In genomic region chr3:50259432-50260026, GRCh38 we compare ENCODE assay signal across 8 cellular contexts. TPM values are rescaled to one million over a fixed set of nuclear protein-coding genes. Genes with fewer than 3 reads are reported as not detected.
DNase-seq lines count a peak whose midpoint lies in the region; ATAC-seq and TF ChIP-seq lines count a peak whose summit lies in the region.

No MANE protein-coding gene starts in this region.

- H3K27me3 Mint-ChIP-seq in stimulated activated memory B cell treated with anti-CD40 and anti-IgM and Interleukin-4, amounts not matched to agents 10 μg/mL and 1 μg/mL and 100 μg/mL, for 72 hours = peaks cover 8% of the 10 kb centered on the region

- H3K27ac Mint-ChIP-seq in stimulated activated memory B cell treated with anti-CD40 and anti-IgM and Interleukin-4, amounts not matched to agents 10 μg/mL and 1 μg/mL and 100 μg/mL, for 72 hours = peak overlapping the region; percentile 45

- DNase-seq in heart right ventricle = peak in 1 of 2 donors; percentile 23
- no peak for DNase-seq in Right ventricle myocardium inferior (ENCODE audit: missing footprints)
- no peak for DNase-seq in MM.1S
- no peak for DNase-seq in esophagus muscularis mucosa (ENCODE audit: extremely low spot score)
- no peak for DNase-seq in ureter (ENCODE audit: low spot score)

- H3K9me3 ChIP-seq in heart right ventricle = peaks cover 0 to 7% (median 0%) of the 10 kb centered on the region in 11 donors
- H3K9me3 ChIP-seq in MM.1S (replicated peaks; ENCODE audit: insufficient read depth, low read length) = no peaks in the 10 kb centered on the region
- H3K9me3 ChIP-seq in esophagus muscularis mucosa = no peaks in the 10 kb centered on the region

- WGBS in heart right ventricle, 2 donors = 58 to 60% methylated on average over 18 of the region's 18 CpGs
- WGBS in esophagus muscularis mucosa = 27% methylated on average over 8 of the region's 18 CpGs

- 0 out of 2 replicates have a peak, but pooled peaks cover 6% of the 10 kb centered on the region for H3F3A ChIP-seq in MM.1S (ENCODE audit: insufficient read depth, low read length)

- no peak for TF ChIP-seq EP300 in esophagus muscularis mucosa (IDR thresholded peaks at IDR 0.05)

- H3K36me3 Mint-ChIP-seq in stimulated activated memory B cell treated with anti-CD40 and anti-IgM and Interleukin-4, amounts not matched to agents 10 μg/mL and 1 μg/mL and 100 μg/mL, for 72 hours = peaks cover 34% of the 10 kb centered on the region

- H3K4me3 ChIP-seq in heart right ventricle = peak overlapping the region in 8 of 10 donors; percentile 64 to 80 (median 70)
- H3K4me3 ChIP-seq in MM.1S (ENCODE audit: low read length) = peak overlapping the region; percentile 76; the same call in 1 of the 2 replicates
- H3K4me3 ChIP-seq in esophagus muscularis mucosa = peak overlapping the region; percentile 59 to 69 (median 64)

- H3K79me2 ChIP-seq in MM.1S (ENCODE audit: low read length) = no peaks in the 10 kb centered on the region

- ATAC-seq in heart right ventricle (peak in 3 of 8 donors; percentile 0 to 1 (median 0)), Right ventricle myocardium inferior (no peak), HG02884 (IDR thresholded peaks at IDR 0.05; ENCODE audit: unreplicated experiment) (no peak), HG03196 (IDR thresholded peaks at IDR 0.05; ENCODE audit: unreplicated experiment) (no peak)
- ATAC-seq in stimulated activated memory B cell treated with anti-CD40 and anti-IgM and Interleukin-4, amounts not matched to agents 10 μg/mL and 1 μg/mL and 100 μg/mL, for 72 hours = peak; percentile 17

- no peaks in the 10 kb centered on the region for H3K9me2 ChIP-seq in MM.1S (replicated peaks; ENCODE audit: insufficient read depth, low read length)

- H3K27me3 ChIP-seq in heart right ventricle (no peaks in the 10 kb centered on the region), MM.1S (replicated peaks; ENCODE audit: insufficient read depth, low read length) (no peaks in the 10 kb centered on the region), esophagus muscularis mucosa (no peaks in the 10 kb centered on the region)

- peaks cover 36 to 82% (median 53%) of the 10 kb centered on the region in 9 donors for H3K4me1 ChIP-seq in heart right ventricle
- peaks cover 6% of the 10 kb centered on the region; the same call in 1 of the 2 replicates for H3K4me1 ChIP-seq in MM.1S (ENCODE audit: low read length)
- H3K4me1 ChIP-seq in esophagus muscularis mucosa = peaks cover 64 to 93% (median 88%) of the 10 kb centered on the region in 4 donors

- no peak for TF ChIP-seq POLR2A in esophagus muscularis mucosa (IDR thresholded peaks at IDR 0.05; ENCODE audit: low read depth)

- H3K27ac ChIP-seq in heart right ventricle (peak overlapping the region; percentile 94 to 100 (median 99)), MM.1S (ENCODE audit: low read length) (no peak overlapping the region), esophagus muscularis mucosa (replicated peaks in 1 of 4) (peak overlapping the region; percentile 93 to 100 (median 96))

- H4K20me1 ChIP-seq in MM.1S (ENCODE audit: insufficient read depth, low read length) = no peaks in the 10 kb centered on the region

- H2AFZ ChIP-seq in MM.1S (ENCODE audit: low read length) = 0 out of 2 replicates have a peak overlapping the region, but pooled peaks have one; percentile 22

- peak overlapping the region; percentile 99 for H3K4me2 ChIP-seq in MM.1S (ENCODE audit: low read depth, low read length)

- peaks cover 22% of the 10 kb centered on the region for H3K4me1 Mint-ChIP-seq in stimulated activated memory B cell treated with anti-CD40 and anti-IgM and Interleukin-4, amounts not matched to agents 10 μg/mL and 1 μg/mL and 100 μg/mL, for 72 hours

- TF ChIP-seq CTCF in heart right ventricle (IDR thresholded peaks at IDR 0.05) (no peak), MM.1S (IDR thresholded peaks at IDR 0.05; ENCODE audit: low read length) (no peak), esophagus muscularis mucosa (IDR thresholded peaks at IDR 0.05) (no peak)

- peak overlapping the region; percentile 63 for H3K4me3 Mint-ChIP-seq in stimulated activated memory B cell treated with anti-CD40 and anti-IgM and Interleukin-4, amounts not matched to agents 10 μg/mL and 1 μg/mL and 100 μg/mL, for 72 hours

- no peaks in the 10 kb centered on the region for H3K9me3 Mint-ChIP-seq in stimulated activated memory B cell treated with anti-CD40 and anti-IgM and Interleukin-4, amounts not matched to agents 10 μg/mL and 1 μg/mL and 100 μg/mL, for 72 hours

- intact Hi-C loops in heart right ventricle (cut with DNase I) = loop anchor here in 3 of 10 donors (1.0 to 10.0 kb wide), 3 partner anchors 63 to 65 kb away; partner anchors contain the start of genes HYAL2 (in 2 of the 3) and TUSC2 (in 1 of the 3)
- intact Hi-C loops in Right ventricle myocardium inferior (cut with DNase I) = loop anchor here (1.0 kb wide), 1 partner anchor 65 kb away; no protein-coding TSS in a partner anchor
- intact Hi-C loops in esophagus muscularis mucosa (cut with DNase I) = loop anchor here (2.0 kb wide), 1 partner anchor 13 kb away; no protein-coding TSS in a partner anchor

- H3K9ac ChIP-seq in MM.1S (ENCODE audit: low read length) = peak overlapping the region; percentile 7; the same call in 1 of the 2 replicates

- H3K36me3 ChIP-seq in heart right ventricle (peaks cover 6 to 53% (median 33%) of the 10 kb centered on the region in 9 donors), MM.1S (replicated peaks; ENCODE audit: insufficient read depth, low read length) (peaks cover 8% of the 10 kb centered on the region), esophagus muscularis mucosa (peaks cover 24 to 46% (median 44%) of the 10 kb centered on the region in 4 donors)

RNA-seq across cellular contexts. Expression of gene SEMA3B, which starts 9.4 kb away (rescaled TPM):
- 10 to 100 TPM; 14.9 to 28.8 (median 21.9) TPM for total RNA-seq in heart right ventricle
- polyA plus RNA-seq in heart right ventricle = 10 to 100 TPM; 21.2 to 46.7 TPM
- 19.8 TPM for total RNA-seq in Right ventricle myocardium inferior
- total RNA-seq in esophagus muscularis mucosa = 10 to 100 TPM; 37.4 to 66.6 (median 46.4) TPM
- total RNA-seq in ureter = 18.2 TPM

RNA-seq across cellular contexts. Expression of gene LSMEM2, which starts 19.4 kb away (rescaled TPM):
- total RNA-seq in heart right ventricle (10 to 100 TPM; 13.2 to 45.2 (median 33.2) TPM), Right ventricle myocardium inferior (29.8 TPM), esophagus muscularis mucosa (not detected), ureter (not detected)
- 10 to 100 TPM in 1 of 2 donors, 1 to 10 TPM in 1; 1.9 to 26.3 TPM for polyA plus RNA-seq in heart right ventricle

RNA-seq across cellular contexts. Expression of gene GNAI2, which starts 23.5 kb away (rescaled TPM):
- 100 to 1,000 TPM; 112 to 270 (median 146) TPM for total RNA-seq in heart right ventricle
- 100 to 1,000 TPM; 107 to 171 TPM for polyA plus RNA-seq in heart right ventricle
- 153 TPM for total RNA-seq in Right ventricle myocardium inferior
- total RNA-seq in esophagus muscularis mucosa = 100 to 1,000 TPM; 149 to 297 (median 239) TPM
- 222 TPM for total RNA-seq in ureter

RNA-seq across cellular contexts. Expression of gene IFRD2, which starts 32.7 kb away (rescaled TPM):
- total RNA-seq in heart right ventricle = 10 to 100 TPM; 45.3 to 96.2 (median 54.1) TPM
- polyA plus RNA-seq in heart right ventricle = 100 to 1,000 TPM in 1 of 2 donors, 10 to 100 TPM in 1; 88.1 to 123 TPM
- 69.4 TPM for total RNA-seq in Right ventricle myocardium inferior
- 100 to 1,000 TPM in 1 of 4 donors, 10 to 100 TPM in 3; 49.4 to 106 (median 85.8) TPM for total RNA-seq in esophagus muscularis mucosa
- total RNA-seq in ureter = 104 TPM

RNA-seq across cellular contexts. Expression of gene HYAL3, which starts 39.7 kb away (rescaled TPM):
- 1 to 10 TPM in 8 of 10 donors, under 1 TPM in 2; 0.80 to 3.0 (median 1.9) TPM for total RNA-seq in heart right ventricle
- polyA plus RNA-seq in heart right ventricle = 1 to 10 TPM; 2.0 to 2.8 TPM
- 1.4 TPM for total RNA-seq in Right ventricle myocardium inferior
- total RNA-seq in esophagus muscularis mucosa = 1 to 10 TPM; 2.1 to 6.7 (median 3.4) TPM
- 1.8 TPM for total RNA-seq in ureter

Comparison
In these comparisons a context has a peak if more than half of its experiments do, and no peak if none do; other contexts are left out.
1. RNA of gene LSMEM2, which starts 19.4 kb away (total RNA-seq): 13.2 to 45.2 TPM in heart right ventricle and 29.8 TPM in Right ventricle myocardium inferior (single experiment); not detected in ureter (single experiment) and not detected in esophagus muscularis mucosa; every median in the first group is over 10 times any median in the second.
2. Peak in every context shown above with its lines, with median percentiles within 50 percentile points of each other: H3K4me3 ChIP-seq.